28 cellular contexts compared by ENCODE assay signal in genomic region chr12:41089438-41089837, GRCh38.
"Had no signal": no experiment of that assay in that cellular context is flagged by ENCODE, and none has a peak within 500 bp of the region (broad histone marks: within the 10 kb centered on the region; RNA-seq: fewer than 3 reads in every experiment).

No MANE protein-coding gene starts in this region.

- H3K4me1 ChIP-seq: colonic mucosa, esophagus muscularis mucosa, esophagus squamous epithelium, foreskin keratinocyte, gastrocnemius medialis, gastroesophageal sphincter, heart left ventricle, heart right ventricle had no signal

- H3K4me3 ChIP-seq: colonic mucosa, coronary artery, dorsolateral prefrontal cortex, esophagus muscularis mucosa, esophagus squamous epithelium, gastrocnemius medialis, gastroesophageal sphincter, heart left ventricle, heart right ventricle had no signal

- DNase-seq: colonic mucosa; cortex of kidney; dermis blood vessel endothelial cell; dorsolateral prefrontal cortex; effector CD4-positive, alpha-beta T cell; effector CD8-positive, alpha-beta T cell; effector memory CD4-positive, alpha-beta T cell; effector memory CD8-positive, alpha-beta T cell; endodermal cell; erythroblast; esophagus squamous epithelium; foreskin fibroblast; foreskin keratinocyte; foreskin melanocyte; gastrocnemius medialis; glutamatergic neuron; head of caudate nucleus; heart left ventricle; heart right ventricle had no signal

- H3K27me3 ChIP-seq: colonic mucosa, dorsolateral prefrontal cortex, esophagus muscularis mucosa, esophagus squamous epithelium, foreskin keratinocyte, gastrocnemius medialis, gastroesophageal sphincter, heart left ventricle, heart right ventricle had no signal

- H3K27ac ChIP-seq: colonic mucosa, coronary artery, dorsolateral prefrontal cortex, epithelial cell of prostate, esophagus muscularis mucosa, esophagus squamous epithelium, foreskin keratinocyte, gastrocnemius medialis, gastroesophageal sphincter, heart left ventricle, heart right ventricle had no signal

- H3K9me3 ChIP-seq: colonic mucosa, esophagus squamous epithelium, gastrocnemius medialis, gastroesophageal sphincter had no signal

- H3K36me3 ChIP-seq: colonic mucosa, esophagus muscularis mucosa, esophagus squamous epithelium, gastrocnemius medialis, gastroesophageal sphincter, heart left ventricle, heart right ventricle had no signal

- ATAC-seq: effector memory CD8-positive, alpha-beta T cell; esophagus mucosa; foreskin keratinocyte; gastrocnemius medialis; gastroesophageal sphincter; heart left ventricle; heart right ventricle had no signal

- FAIRE-seq: colon, endometrium, endothelial cell of umbilical vein, frontal cortex had no signal
